In genomic region chr20:52011093-52011492, GRCh38 we compare ENCODE assay signal across 9 cellular contexts.
"Had no signal": no experiment of that assay in that cellular context is flagged by ENCODE, and none has a peak within 500 bp of the region (broad histone marks: within the 10 kb centered on the region; RNA-seq: fewer than 3 reads in every experiment).

No MANE protein-coding gene starts in this region.

- H3K27ac ChIP-seq: HL-60 had no signal

- H3K36me3 Mint-ChIP-seq: IgD-negative memory B cell had no signal

- FAIRE-seq: H54, HepG2 had no signal

- H3K4me3 ChIP-seq: GM23338 had no signal

- DNase-seq: HCEC 1CT, HFFc6, KG1 had no signal

- ATAC-seq: HepG2 had no signal

- H3K4me1 Mint-ChIP-seq: IgD-negative memory B cell had no signal

- H3K9me3 Mint-ChIP-seq: H9 had no signal

- H3K27me3 Mint-ChIP-seq: IgD-negative memory B cell had no signal

- H3K4me2 ChIP-seq: GM23338 had no signal

- H3K4me3 Mint-ChIP-seq: GM23338, H9, HFFc6, IgD-negative memory B cell had no signal

- H3K27ac Mint-ChIP-seq: HFFc6, IgD-negative memory B cell had no signal
